ENCODE assay signal across 8 cellular contexts in the genomic region with DNA sequence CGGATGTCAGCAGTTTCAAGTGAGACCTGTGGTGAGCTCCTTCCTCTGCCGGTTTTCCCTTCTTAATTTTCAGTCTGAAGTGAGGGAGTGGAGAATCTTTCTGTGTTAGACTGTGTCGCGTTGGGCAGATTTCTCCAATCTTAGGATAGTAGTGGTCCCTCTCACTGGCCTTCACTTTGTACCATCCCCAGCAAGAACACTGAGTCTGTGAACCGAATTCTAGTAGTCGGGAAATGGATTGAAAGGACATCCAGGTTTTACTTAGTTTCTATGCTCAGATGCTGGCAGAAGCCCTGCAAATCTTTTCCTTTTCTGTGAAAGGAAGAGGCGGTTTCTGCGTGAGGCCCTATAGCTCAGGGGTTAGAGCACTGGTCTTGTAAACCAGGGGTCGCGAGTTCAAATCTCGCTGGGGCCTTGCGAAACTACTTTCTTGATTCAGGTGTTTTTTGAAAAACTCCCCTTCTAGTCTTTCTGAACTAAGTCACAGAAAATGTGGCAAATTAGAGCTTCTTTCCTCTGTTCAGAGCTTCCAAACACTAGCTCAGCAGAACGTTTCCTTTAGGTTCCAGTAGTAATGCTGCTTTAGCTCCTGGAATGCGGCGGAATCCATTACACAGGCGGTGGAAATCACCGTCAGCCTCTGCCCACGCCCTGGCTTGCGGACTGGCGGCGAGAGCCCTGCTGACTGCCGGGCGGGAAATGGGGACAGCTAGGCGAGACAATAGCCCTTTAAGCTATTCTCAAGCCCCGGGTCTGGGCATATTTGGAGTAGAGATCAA. TPM values are rescaled to one million over a fixed set of nuclear protein-coding genes. Genes with fewer than 3 reads are reported as not detected.
DNase-seq lines count a peak whose midpoint lies in the region; ATAC-seq and FAIRE-seq lines count a peak whose summit lies in the region.

No MANE protein-coding gene starts in this region.

- ATAC-seq in HG02678 (IDR thresholded peaks at IDR 0.05; ENCODE audit: unreplicated experiment) (peak; percentile 23), left lobe of liver (peak; percentile 19)

- DNase-seq in NCI-H446 treated with DMSO at 0.1 percent for 48 hours (lab: John Stamatoyannopoulos, UW) (peak; percentile 79), dedifferentiated amniotic fluid mesenchymal stem cell (ENCODE audit: extremely low spot score) (peak; percentile 92), left lobe of liver (ENCODE audit: low spot score) (peak; percentile 86), NCI-H1048 (lab: John Stamatoyannopoulos, UW) (no peak)
- DNase-seq in activated CD4-positive, alpha-beta T cell treated with anti-CD3 and anti-CD28 coated beads for 4 hours = peak; percentile 80 to 91
- peak; percentile 92 for DNase-seq in stimulated activated CD4-positive, alpha-beta T cell treated with anti-CD3 and anti-CD28 coated beads, Interleukin-1b, Interleukin-23, amount 100 ng/mL, for 48 hours

- FAIRE-seq in G401.6 (lab: Jason Lieb, UNC) = peak; percentile 79

RNA-seq across cellular contexts. Expression of a gene that starts 2.8 kb away (rescaled TPM):
- 152 TPM for total RNA-seq in left lobe of liver

RNA-seq across cellular contexts. Expression of a gene that starts 7.0 kb away (rescaled TPM):
- total RNA-seq in left lobe of liver = 685 TPM

RNA-seq across cellular contexts. Expression of a gene that starts 40.0 kb away (rescaled TPM):
- total RNA-seq in left lobe of liver = not detected
